In the genomic region with DNA sequence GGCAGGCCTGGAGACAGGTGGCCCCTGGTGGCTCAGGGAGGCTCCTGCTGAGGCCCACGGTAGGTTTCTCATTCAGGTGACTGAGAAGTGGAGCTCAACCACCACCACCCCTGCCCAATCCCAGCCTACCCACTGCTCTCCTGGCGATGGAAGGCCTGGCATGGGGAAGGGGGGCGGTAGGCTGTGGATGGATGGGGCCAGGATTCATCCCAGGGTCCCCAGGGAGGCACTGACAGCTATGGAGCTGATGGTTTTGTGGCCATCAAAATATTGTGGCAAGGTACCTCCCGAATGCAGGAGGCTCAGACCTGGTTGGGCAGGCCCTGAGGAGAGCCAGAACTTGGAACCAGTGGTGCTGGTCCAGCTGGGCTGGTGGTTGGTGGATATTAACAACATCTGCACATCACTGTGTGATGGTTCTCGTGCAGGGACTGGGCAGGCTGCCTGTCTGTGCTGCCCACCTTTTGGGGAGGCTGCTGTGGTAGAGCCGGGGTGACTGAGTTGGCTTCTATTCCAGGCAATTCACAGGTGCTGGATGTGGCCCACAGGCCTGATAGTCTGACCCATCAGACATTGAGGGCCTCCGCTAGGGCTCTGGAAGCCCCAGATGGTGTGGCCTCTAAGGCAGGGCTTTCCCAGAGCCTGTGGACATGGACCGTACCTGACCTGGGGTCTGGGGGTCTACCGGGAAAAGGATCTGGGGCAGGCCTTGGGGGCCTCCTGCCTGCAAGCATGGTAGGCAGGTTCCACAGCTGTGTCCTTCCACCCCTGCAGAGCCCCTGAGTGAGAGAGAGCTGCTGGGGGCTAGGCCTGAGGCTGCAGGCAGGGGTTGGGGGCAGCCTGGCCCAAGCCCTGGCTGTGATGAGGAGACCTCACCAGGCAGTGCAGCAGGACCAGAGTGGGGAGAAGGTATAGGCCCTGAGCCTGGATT, we compare ENCODE assay signal across 21 cellular contexts. TPM values are rescaled to one million over a fixed set of nuclear protein-coding genes. Genes with fewer than 3 reads are reported as not detected.
A peak's percentile ranks its signal among the peaks of the same experiment; 100 is the strongest.
DNase-seq lines count a peak whose midpoint lies in the region; ATAC-seq and TF ChIP-seq lines count a peak whose summit lies in the region.
"Had no signal": no experiment of that assay in that cellular context is flagged by ENCODE, and none has a peak within 500 bp of the region (broad histone marks: within the 10 kb centered on the region; RNA-seq: fewer than 3 reads in every experiment).

No MANE protein-coding gene starts in this region.

- no peak overlapping the region for H3K27ac Mint-ChIP-seq in activated naive CD8-positive, alpha-beta T cell treated with anti-CD3 and anti-CD28 coated beads, Interleukin-2, amount 10 ng/mL, durations not matched to agents 7 days and 5 days
- no peak overlapping the region for H3K27ac Mint-ChIP-seq in activated naive CD8-positive, alpha-beta T cell treated with anti-CD3 and anti-CD28 coated beads for 36 hours
- H3K27ac Mint-ChIP-seq in mesothelial cell of epicardium, result peak overlapping the region; percentile 32
- H3K27ac Mint-ChIP-seq in type B pancreatic cell, result peak overlapping the region; percentile 69
- no peak overlapping the region for H3K27ac Mint-ChIP-seq in neural progenitor cell
- H3K27ac Mint-ChIP-seq: activated naive CD8-positive, alpha-beta T cell; CD8-positive, alpha-beta T cell had no signal

- POLR2A ChIA-PET in activated naive CD8-positive, alpha-beta T cell treated with anti-CD3 and anti-CD28 coated beads, Interleukin-2, amount 10 ng/mL, durations not matched to agents 7 days and 5 days (lab: Charles Lee), result no interaction called here

- H3K9ac ChIP-seq in neural progenitor cell, result no peak overlapping the region

- peaks cover 15% of the 10 kb centered on the region for H4K20me1 ChIP-seq in neural progenitor cell (ENCODE audit: low read depth)

- no peaks in the 10 kb centered on the region for H3K27me3 ChIP-seq in neural progenitor cell

- TF ChIP-seq CTCF in mesothelial cell of epicardium (IDR thresholded peaks at IDR 0.05; ENCODE audit: unreplicated experiment) (no peak), type B pancreatic cell (conservative IDR thresholded peaks at IDR 0.05) (no peak), omental fat pad (IDR thresholded peaks at IDR 0.05) (no peak), neural progenitor cell (IDR thresholded peaks at IDR 0.05) (no peak)

- H2AFZ ChIP-seq in neural progenitor cell (replicated peaks), result no peak overlapping the region

- no peak overlapping the region for H3K4me2 ChIP-seq in neural progenitor cell

- peaks cover 1% of the 10 kb centered on the region for H3K36me3 Mint-ChIP-seq in activated naive CD8-positive, alpha-beta T cell treated with anti-CD3 and anti-CD28 coated beads, Interleukin-2, amount 10 ng/mL, durations not matched to agents 7 days and 5 days
- no peaks in the 10 kb centered on the region for H3K36me3 Mint-ChIP-seq in activated naive CD8-positive, alpha-beta T cell treated with anti-CD3 and anti-CD28 coated beads for 36 hours
- H3K36me3 Mint-ChIP-seq in mesothelial cell of epicardium, result peaks cover 8% of the 10 kb centered on the region
- peaks cover 5% of the 10 kb centered on the region for H3K36me3 Mint-ChIP-seq in type B pancreatic cell
- peaks cover 6% of the 10 kb centered on the region for H3K36me3 Mint-ChIP-seq in neural progenitor cell
- H3K36me3 Mint-ChIP-seq: activated naive CD8-positive, alpha-beta T cell; CD8-positive, alpha-beta T cell had no signal

- no peaks in the 10 kb centered on the region for H3K9me3 Mint-ChIP-seq in activated naive CD8-positive, alpha-beta T cell treated with anti-CD3 and anti-CD28 coated beads, Interleukin-2, amount 10 ng/mL, durations not matched to agents 7 days and 5 days
- H3K9me3 Mint-ChIP-seq in activated naive CD8-positive, alpha-beta T cell treated with anti-CD3 and anti-CD28 coated beads for 36 hours, result no peaks in the 10 kb centered on the region
- H3K9me3 Mint-ChIP-seq in mesothelial cell of epicardium (no peaks in the 10 kb centered on the region), type B pancreatic cell (no peaks in the 10 kb centered on the region), neural progenitor cell (peaks cover 2% of the 10 kb centered on the region)
- H3K9me3 Mint-ChIP-seq: CD8-positive, alpha-beta T cell had no signal

- H3K27ac ChIP-seq in caudate nucleus (ENCODE audit: low read depth, low read length) (peak overlapping the region; percentile 92), neural progenitor cell (no peak overlapping the region)

- H3K4me1 ChIP-seq in neural progenitor cell, result peaks cover 12% of the 10 kb centered on the region

- no peaks in the 10 kb centered on the region for H3K79me2 ChIP-seq in neural progenitor cell (ENCODE audit: low read depth)

- no peak overlapping the region for H3K4me3 ChIP-seq in neural progenitor cell
- H3K4me3 ChIP-seq: A549 had no signal

- DNase-seq in activated naive CD8-positive, alpha-beta T cell treated with anti-CD3 and anti-CD28 coated beads, Interleukin-2, amount 10 ng/mL, durations not matched to agents 7 days and 5 days, result peak; percentile 31
- DNase-seq in activated naive CD8-positive, alpha-beta T cell treated with anti-CD3 and anti-CD28 coated beads for 36 hours, result no peak
- DNase-seq in caudate nucleus (lab: John Stamatoyannopoulos, UW), result no peak
- no peak for DNase-seq in mesothelial cell of epicardium (ENCODE audit: low spot score in 2 of 2, unreplicated experiment in 2 of 2)
- DNase-seq in type B pancreatic cell (ENCODE audit: extremely low spot score, unreplicated experiment), result no peak
- DNase-seq in omental fat pad (ENCODE audit: low spot score), result no peak
- DNase-seq in neural progenitor cell (ENCODE audit: low spot score), result no peak
- DNase-seq in SHP77 (lab: John Stamatoyannopoulos, UW), result no peak
- DNase-seq: activated CD4-positive, alpha-beta T cell treated with anti-CD3 and anti-CD28 coated beads for 48 hours; CD8-positive, alpha-beta T cell; DND-41; NCI-H146; SIG-M5; T1000 had no signal

- peaks cover 2% of the 10 kb centered on the region for H3F3A ChIP-seq in neural progenitor cell (ENCODE audit: low read depth)

- ATAC-seq in activated naive CD8-positive, alpha-beta T cell treated with anti-CD3 and anti-CD28 coated beads, Interleukin-2, amount 10 ng/mL, durations not matched to agents 7 days and 5 days (ENCODE audit: low read depth), result no peak
- ATAC-seq in omental fat pad (ENCODE audit: low FRiP score), result no peak
- ATAC-seq: A549; CD8-positive, alpha-beta T cell; esophagus mucosa had no signal

- H3K27me3 Mint-ChIP-seq in activated naive CD8-positive, alpha-beta T cell treated with anti-CD3 and anti-CD28 coated beads, Interleukin-2, amount 10 ng/mL, durations not matched to agents 7 days and 5 days, result peaks cover 4% of the 10 kb centered on the region
- peaks cover 7% of the 10 kb centered on the region for H3K27me3 Mint-ChIP-seq in activated naive CD8-positive, alpha-beta T cell treated with anti-CD3 and anti-CD28 coated beads for 36 hours
- H3K27me3 Mint-ChIP-seq in mesothelial cell of epicardium (ENCODE audit: low read depth), result no peaks in the 10 kb centered on the region
- no peaks in the 10 kb centered on the region for H3K27me3 Mint-ChIP-seq in type B pancreatic cell
- peaks cover 2% of the 10 kb centered on the region for H3K27me3 Mint-ChIP-seq in neural progenitor cell (ENCODE audit: insufficient read depth, low read depth)
- H3K27me3 Mint-ChIP-seq: activated naive CD8-positive, alpha-beta T cell had no signal

- no peak overlapping the region for H3K4me3 Mint-ChIP-seq in activated naive CD8-positive, alpha-beta T cell treated with anti-CD3 and anti-CD28 coated beads, Interleukin-2, amount 10 ng/mL, durations not matched to agents 7 days and 5 days
- no peak overlapping the region for H3K4me3 Mint-ChIP-seq in activated naive CD8-positive, alpha-beta T cell treated with anti-CD3 and anti-CD28 coated beads for 36 hours
- peak overlapping the region; percentile 48 for H3K4me3 Mint-ChIP-seq in mesothelial cell of epicardium
- peak overlapping the region; percentile 58 for H3K4me3 Mint-ChIP-seq in type B pancreatic cell
- no peak overlapping the region for H3K4me3 Mint-ChIP-seq in neural progenitor cell
- H3K4me3 Mint-ChIP-seq: activated naive CD8-positive, alpha-beta T cell had no signal

- H3K4me1 Mint-ChIP-seq in activated naive CD8-positive, alpha-beta T cell treated with anti-CD3 and anti-CD28 coated beads, Interleukin-2, amount 10 ng/mL, durations not matched to agents 7 days and 5 days, result peaks cover 17% of the 10 kb centered on the region
- H3K4me1 Mint-ChIP-seq in activated naive CD8-positive, alpha-beta T cell treated with anti-CD3 and anti-CD28 coated beads for 36 hours, result peaks cover 7% of the 10 kb centered on the region
- H3K4me1 Mint-ChIP-seq in mesothelial cell of epicardium (peaks cover 22% of the 10 kb centered on the region), type B pancreatic cell (ENCODE audit: unreplicated experiment) (peaks cover 13% of the 10 kb centered on the region), neural progenitor cell (peaks cover 24% of the 10 kb centered on the region)

- H3K36me3 ChIP-seq in neural progenitor cell, result no peaks in the 10 kb centered on the region

- H3K9me3 ChIP-seq in neural progenitor cell (ENCODE audit: low read depth), result no peaks in the 10 kb centered on the region
- H3K9me3 ChIP-seq: A549, thoracic aorta had no signal

RNA-seq across cellular contexts. Expression of a gene that starts 3.4 kb away (rescaled TPM):
- total RNA-seq in activated naive CD8-positive, alpha-beta T cell treated with anti-CD3 and anti-CD28 coated beads, Interleukin-2, amount 10 ng/mL, durations not matched to agents 7 days and 5 days, result 1 to 10 TPM; 1.1 to 1.3 TPM
- total RNA-seq in activated naive CD8-positive, alpha-beta T cell treated with anti-CD3 and anti-CD28 coated beads for 36 hours, result under 1 TPM; 0.68 to 0.87 TPM
- total RNA-seq in mesothelial cell of epicardium, result 22.4 to 23.6 TPM (median 23.0 TPM) in 3 replicates
- 8.1 and 9.0 TPM in 2 replicates for total RNA-seq in type B pancreatic cell (ENCODE audit: low replicate concordance)
- total RNA-seq in omental fat pad, result 10 to 100 TPM; 41.5 to 67.6 (median 50.3) TPM
- total RNA-seq in neural progenitor cell (ENCODE audit: low replicate concordance), result 4.4 and 5.7 TPM in 2 replicates

RNA-seq across cellular contexts. Expression of a gene that starts 28.4 kb away (rescaled TPM):
- not detected for total RNA-seq in activated naive CD8-positive, alpha-beta T cell treated with anti-CD3 and anti-CD28 coated beads, Interleukin-2, amount 10 ng/mL, durations not matched to agents 7 days and 5 days
- not detected for total RNA-seq in activated naive CD8-positive, alpha-beta T cell treated with anti-CD3 and anti-CD28 coated beads for 36 hours
- total RNA-seq in mesothelial cell of epicardium (not detected in 3 replicates), type B pancreatic cell (ENCODE audit: low replicate concordance) (0.12 TPM in 1 of 2 replicates, not detected in the other), omental fat pad (under 1 TPM in 1 of 4 donors, not detected in 3; 0.19 TPM), neural progenitor cell (ENCODE audit: low replicate concordance) (not detected in 2 replicates)
- total RNA-seq: CD8-positive, alpha-beta T cell; esophagus mucosa; kidney epithelial cell; mucosa of gallbladder; thoracic aorta had no signal

RNA-seq across cellular contexts. Expression of a gene that starts 45.7 kb away (rescaled TPM):
- not detected for total RNA-seq in activated naive CD8-positive, alpha-beta T cell treated with anti-CD3 and anti-CD28 coated beads, Interleukin-2, amount 10 ng/mL, durations not matched to agents 7 days and 5 days
- not detected for total RNA-seq in activated naive CD8-positive, alpha-beta T cell treated with anti-CD3 and anti-CD28 coated beads for 36 hours
- not detected in 3 replicates for total RNA-seq in mesothelial cell of epicardium
- not detected in 2 replicates for total RNA-seq in type B pancreatic cell (ENCODE audit: low replicate concordance)
- not detected for total RNA-seq in omental fat pad
- total RNA-seq in neural progenitor cell (ENCODE audit: low replicate concordance), result not detected in 2 replicates
- total RNA-seq: CD8-positive, alpha-beta T cell; esophagus mucosa; kidney epithelial cell; LHCN-M2; thoracic aorta had no signal

RNA-seq across cellular contexts. Expression of a gene that starts 56.5 kb away (rescaled TPM):
- total RNA-seq in activated naive CD8-positive, alpha-beta T cell treated with anti-CD3 and anti-CD28 coated beads, Interleukin-2, amount 10 ng/mL, durations not matched to agents 7 days and 5 days, result 100 to 1,000 TPM; 150 to 152 TPM
- total RNA-seq in activated naive CD8-positive, alpha-beta T cell treated with anti-CD3 and anti-CD28 coated beads for 36 hours, result 10 to 100 TPM; 43.9 to 52.9 TPM
- total RNA-seq in mesothelial cell of epicardium, result 185 to 201 TPM (median 192 TPM) in 3 replicates
- 63.0 and 97.1 TPM in 2 replicates for total RNA-seq in type B pancreatic cell (ENCODE audit: low replicate concordance)
- total RNA-seq in omental fat pad, result 100 to 1,000 TPM in 1 of 4 donors, 10 to 100 TPM in 3; 52.2 to 274 (median 91.1) TPM
- total RNA-seq in neural progenitor cell (ENCODE audit: low replicate concordance), result 127 and 190 TPM in 2 replicates

Comparison
In these comparisons a context has a peak if more than half of its experiments do, and no peak if none do; other contexts are left out.
1. H3K27ac Mint-ChIP-seq: peak in mesothelial cell of epicardium (single experiment) and type B pancreatic cell (single experiment); none in activated naive CD8-positive, alpha-beta T cell treated with anti-CD3 and anti-CD28 coated beads, Interleukin-2, amount 10 ng/mL, durations not matched to agents 7 days and 5 days (single experiment), activated naive CD8-positive, alpha-beta T cell treated with anti-CD3 and anti-CD28 coated beads for 36 hours (single experiment) and neural progenitor cell (single experiment).
2. H3K4me3 Mint-ChIP-seq: peak in mesothelial cell of epicardium (single experiment) and type B pancreatic cell (single experiment); none in activated naive CD8-positive, alpha-beta T cell treated with anti-CD3 and anti-CD28 coated beads, Interleukin-2, amount 10 ng/mL, durations not matched to agents 7 days and 5 days (single experiment), activated naive CD8-positive, alpha-beta T cell treated with anti-CD3 and anti-CD28 coated beads for 36 hours (single experiment) and neural progenitor cell (single experiment).